Comparison of ENCODE assay signal across 1 cellular context in the genomic region with DNA sequence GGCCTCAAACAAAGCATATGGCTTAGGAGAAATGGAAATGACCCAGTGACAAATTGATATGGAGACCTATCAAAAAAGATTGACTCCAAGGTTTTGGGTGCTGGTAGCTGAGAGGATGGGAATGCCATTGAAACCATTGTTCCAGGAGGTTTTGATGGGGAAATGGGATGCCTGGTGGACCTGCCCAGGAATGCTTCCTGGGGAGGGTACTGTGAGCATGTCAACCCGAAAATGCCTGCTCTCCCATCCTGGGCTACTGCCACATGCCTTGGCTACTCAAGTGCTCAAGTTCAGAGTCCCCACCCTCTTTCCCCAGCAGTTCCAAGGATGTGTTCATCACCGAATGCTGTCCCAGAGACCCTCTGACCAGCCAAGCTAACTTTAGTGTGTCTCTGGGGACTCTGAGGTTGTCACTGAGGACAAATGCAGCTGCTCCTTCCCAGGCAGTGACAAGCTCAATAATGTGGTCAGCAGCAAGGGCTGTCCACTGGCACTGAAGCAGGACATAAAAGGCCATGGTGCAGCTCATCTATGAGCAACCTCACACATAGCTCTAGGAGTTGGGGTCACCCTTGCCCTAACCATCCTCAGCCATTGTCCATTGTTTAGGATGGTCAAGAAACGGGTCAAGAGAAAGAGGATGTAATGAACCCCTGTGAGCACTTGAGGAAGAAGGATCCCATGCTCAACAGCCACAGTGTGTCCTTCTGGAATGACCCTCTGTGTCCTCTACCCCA.
TF ChIP-seq lines count a peak whose summit lies in the region.

No MANE protein-coding gene starts in this region.

TF ChIP-seq in H1, 55 proteins besides CTCF, POLR2A, EP300 and RAD21:
- TF ChIP-seq ATF3 (IDR thresholded peaks at IDR 0.05; ENCODE audit: insufficient read depth, low read depth, low read length) (no peak), GABPA (IDR thresholded peaks at IDR 0.05; ENCODE audit: borderline replicate concordance, insufficient read depth, low read length) (no peak)
